Comparison of ENCODE assay signal across 40 cellular contexts in genomic region chr7:50976064-50976463, GRCh38.
"Had no signal": no experiment of that assay in that cellular context is flagged by ENCODE, and none has a peak within 500 bp of the region (broad histone marks: within the 10 kb centered on the region; RNA-seq: fewer than 3 reads in every experiment).

No MANE protein-coding gene starts in this region.

- H3K36me3 Mint-ChIP-seq: activated naive CD4-positive, alpha-beta T cell treated with anti-CD3 and anti-CD28 coated beads, Interleukin-2, amount 10 ng/mL, durations not matched to agents 7 days and 5 days; activated naive CD4-positive, alpha-beta T cell treated with anti-CD3 and anti-CD28 coated beads, Interleukin-2, amount 50 U/mL, for 24 hours; activated naive CD4-positive, alpha-beta T cell treated with anti-CD3 and anti-CD28 coated beads, Interleukin-2, amount 50 U/mL, for 72 hours; activated naive CD8-positive, alpha-beta T cell; activated naive CD8-positive, alpha-beta T cell treated with anti-CD3 and anti-CD28 coated beads for 36 hours; activated naive CD8-positive, alpha-beta T cell treated with anti-CD3 and anti-CD28 coated beads, Interleukin-2, amount 10 ng/mL, durations not matched to agents 7 days and 5 days; brain had no signal

- H3K27me3 ChIP-seq: adrenal gland, ascending aorta, body of pancreas, brain microvascular endothelial cell, breast epithelium, cardiac muscle cell had no signal

- H3K36me3 ChIP-seq: adrenal gland, ascending aorta, brain microvascular endothelial cell, breast epithelium, cardiac muscle cell had no signal

- H3K27ac Mint-ChIP-seq: activated naive CD4-positive, alpha-beta T cell treated with anti-CD3 and anti-CD28 coated beads for 36 hours; activated naive CD4-positive, alpha-beta T cell treated with anti-CD3 and anti-CD28 coated beads, Interleukin-2, amount 10 ng/mL, durations not matched to agents 7 days and 5 days; activated naive CD4-positive, alpha-beta T cell treated with anti-CD3 and anti-CD28 coated beads, Interleukin-2, amount 50 U/mL, for 24 hours; activated naive CD4-positive, alpha-beta T cell treated with anti-CD3 and anti-CD28 coated beads, Interleukin-2, amount 50 U/mL, for 72 hours; activated naive CD8-positive, alpha-beta T cell; activated naive CD8-positive, alpha-beta T cell treated with anti-CD3 and anti-CD28 coated beads for 36 hours; activated naive CD8-positive, alpha-beta T cell treated with anti-CD3 and anti-CD28 coated beads, Interleukin-2, amount 10 ng/mL, durations not matched to agents 7 days and 5 days; activated naive CD8-positive, alpha-beta T cell treated with anti-CD3 and anti-CD28 coated beads, Interleukin-2, amount 50 U/mL, for 24 hours; activated T-cell treated with anti-CD3 and anti-CD28 coated beads, Interleukin-2, amount 50 U/mL, for 24 hours; activated T-cell treated with anti-CD3 and anti-CD28 coated beads, Interleukin-2, amount 50 U/mL, for 72 hours; activated T-helper 1 cell treated with anti-CD3 and anti-CD28 coated beads, Interleukin-12 subunit alpha, Interleukin-12 subunit beta, Interleukin-2, Interleukin-4 antibody, amounts not matched to agents 30 ng/mL and 10 ng/mL and 1 ng/mL, durations not matched to agents 14 hours and 24 hours and 36 hours; activated T-helper 17 cell treated with anti-CD3 and anti-CD28 coated beads, Interleukin-2, amount 50 U/mL, for 72 hours; activated T-helper 2 cell treated with anti-CD3 and anti-CD28 coated beads, Interferon-gamma antibody, Interleukin-2, Interleukin-4, amounts not matched to agents 10 μg/mL and 5 μg/mL and 100 μg/mL, durations not matched to agents 14 hours and 24 hours and 36 hours; brain had no signal

- H3K27ac ChIP-seq: adrenal gland, ascending aorta, body of pancreas, brain microvascular endothelial cell, breast epithelium, cardiac muscle cell had no signal

- FAIRE-seq: astrocyte, bronchial epithelial cell had no signal

- H3K9me3 ChIP-seq: adrenal gland, ascending aorta, body of pancreas had no signal

- H3K9me3 Mint-ChIP-seq: activated naive CD4-positive, alpha-beta T cell treated with anti-CD3 and anti-CD28 coated beads, Interleukin-2, amount 10 ng/mL, durations not matched to agents 7 days and 5 days; activated T-cell treated with anti-CD3 and anti-CD28 coated beads, Interleukin-2, amount 50 U/mL, for 4 hours; activated T-helper 1 cell treated with anti-CD3 and anti-CD28 coated beads, Interleukin-12 subunit alpha, Interleukin-12 subunit beta, Interleukin-2, Interleukin-4 antibody, amounts not matched to agents 30 ng/mL and 10 ng/mL and 1 ng/mL, durations not matched to agents 14 hours and 24 hours and 36 hours; activated T-helper 2 cell treated with anti-CD3 and anti-CD28 coated beads, Interferon-gamma antibody, Interleukin-2, Interleukin-4, amounts not matched to agents 10 μg/mL and 5 μg/mL and 100 μg/mL, durations not matched to agents 14 hours and 24 hours and 36 hours had no signal

- ATAC-seq: activated naive CD4-positive, alpha-beta T cell treated with anti-CD3 and anti-CD28 coated beads, Interleukin-2, amount 50 U/mL, for 72 hours; activated naive CD8-positive, alpha-beta T cell treated with anti-CD3 and anti-CD28 coated beads, Interleukin-2, amount 50 U/mL, for 24 hours; activated T-cell treated with anti-CD3 and anti-CD28 coated beads, Interleukin-2, amount 50 U/mL, for 4 hours; activated T-cell treated with anti-CD3 and anti-CD28 coated beads, Interleukin-2, amount 50 U/mL, for 72 hours; activated T-helper 17 cell treated with anti-CD3 and anti-CD28 coated beads, Interleukin-2, amount 50 U/mL, for 72 hours; body of pancreas had no signal

- H3K4me3 ChIP-seq: adrenal gland, ascending aorta, body of pancreas, breast epithelium, cardiac muscle cell had no signal

- DNase-seq: activated effector memory CD4-positive, alpha-beta T cell treated with anti-CD3 and anti-CD28 coated beads, Interleukin-2, amount 50 U/mL, for 16 hours; activated effector memory CD4-positive, alpha-beta T cell treated with Interleukin-2 at 50 U/mL for 16 hours; activated gamma-delta T cell; activated gamma-delta T cell treated with Interleukin-2 at 50 U/mL for 16 hours; activated naive CD4-positive, alpha-beta T cell; activated naive CD4-positive, alpha-beta T cell treated with anti-CD3 and anti-CD28 coated beads for 36 hours; activated naive CD4-positive, alpha-beta T cell treated with anti-CD3 and anti-CD28 coated beads, Interleukin-2, amount 10 ng/mL, durations not matched to agents 7 days and 5 days; activated naive CD4-positive, alpha-beta T cell treated with anti-CD3 and anti-CD28 coated beads, Interleukin-2, amount 50 U/mL, for 16 hours; activated naive CD4-positive, alpha-beta T cell treated with Interleukin-2 at 50 U/mL for 16 hours; activated naive CD8-positive, alpha-beta T cell treated with anti-CD3 and anti-CD28 coated beads for 36 hours; activated naive CD8-positive, alpha-beta T cell treated with anti-CD3 and anti-CD28 coated beads, Interleukin-2, amount 10 ng/mL, durations not matched to agents 7 days and 5 days; activated naive CD8-positive, alpha-beta T cell treated with anti-CD3 and anti-CD28 coated beads, Interleukin-2, amount 50 U/mL, for 24 hours; activated T-cell treated with anti-CD3 and anti-CD28 coated beads, Interleukin-2, amount 50 U/mL, for 1 hour; activated T-cell treated with anti-CD3 and anti-CD28 coated beads, Interleukin-2, amount 50 U/mL, for 24 hours; activated T-cell treated with anti-CD3 and anti-CD28 coated beads, Interleukin-2, amount 50 U/mL, for 4 hours; activated T-cell treated with anti-CD3 and anti-CD28 coated beads, Interleukin-2, amount 50 U/mL, for 48 hours; activated T-cell treated with anti-CD3 and anti-CD28 coated beads, Interleukin-2, amount 50 U/mL, for 72 hours; adrenal gland; amniotic stem cell; amygdala; anterior cingulate cortex; aorta; body of pancreas; brain microvascular endothelial cell; caudate nucleus; central memory CD4-positive, alpha-beta T cell; cerebellar nuclear complex had no signal

- H3K4me1 ChIP-seq: adrenal gland, ascending aorta, breast epithelium had no signal

- H3K27me3 Mint-ChIP-seq: activated naive CD4-positive, alpha-beta T cell treated with anti-CD3 and anti-CD28 coated beads, Interleukin-2, amount 50 U/mL, for 24 hours; activated naive CD8-positive, alpha-beta T cell treated with anti-CD3 and anti-CD28 coated beads, Interleukin-2, amount 50 U/mL, for 24 hours had no signal

- H3K4me3 Mint-ChIP-seq: activated naive CD4-positive, alpha-beta T cell treated with anti-CD3 and anti-CD28 coated beads for 36 hours; activated naive CD4-positive, alpha-beta T cell treated with anti-CD3 and anti-CD28 coated beads, Interleukin-2, amount 10 ng/mL, durations not matched to agents 7 days and 5 days; activated naive CD4-positive, alpha-beta T cell treated with anti-CD3 and anti-CD28 coated beads, Interleukin-2, amount 50 U/mL, for 24 hours; activated naive CD8-positive, alpha-beta T cell; activated naive CD8-positive, alpha-beta T cell treated with anti-CD3 and anti-CD28 coated beads for 36 hours; activated naive CD8-positive, alpha-beta T cell treated with anti-CD3 and anti-CD28 coated beads, Interleukin-2, amount 10 ng/mL, durations not matched to agents 7 days and 5 days; activated naive CD8-positive, alpha-beta T cell treated with anti-CD3 and anti-CD28 coated beads, Interleukin-2, amount 50 U/mL, for 24 hours; activated T-cell treated with anti-CD3 and anti-CD28 coated beads, Interleukin-2, amount 50 U/mL, for 24 hours; activated T-cell treated with anti-CD3 and anti-CD28 coated beads, Interleukin-2, amount 50 U/mL, for 4 hours; activated T-cell treated with anti-CD3 and anti-CD28 coated beads, Interleukin-2, amount 50 U/mL, for 72 hours; activated T-helper 1 cell treated with anti-CD3 and anti-CD28 coated beads, Interleukin-12 subunit alpha, Interleukin-12 subunit beta, Interleukin-2, Interleukin-4 antibody, amounts not matched to agents 30 ng/mL and 10 ng/mL and 1 ng/mL, durations not matched to agents 14 hours and 24 hours and 36 hours; activated T-helper 17 cell treated with anti-CD3 and anti-CD28 coated beads, Interleukin-2, amount 50 U/mL, for 72 hours; brain; central memory CD8-positive, alpha-beta T cell had no signal

- H3K4me1 Mint-ChIP-seq: activated naive CD4-positive, alpha-beta T cell treated with anti-CD3 and anti-CD28 coated beads, Interleukin-2, amount 50 U/mL, for 24 hours; activated naive CD8-positive, alpha-beta T cell treated with anti-CD3 and anti-CD28 coated beads for 36 hours; activated naive CD8-positive, alpha-beta T cell treated with anti-CD3 and anti-CD28 coated beads, Interleukin-2, amount 50 U/mL, for 24 hours; activated T-helper 17 cell treated with anti-CD3 and anti-CD28 coated beads, Interleukin-2, amount 50 U/mL, for 72 hours; central memory CD8-positive, alpha-beta T cell had no signal
